ENCODE assay signal across 18 cellular contexts in genomic region chr10:67827811-67828210, GRCh38. TPM values are rescaled to one million over a fixed set of nuclear protein-coding genes. Genes with fewer than 3 reads are reported as not detected.
"Had no signal": no experiment of that assay in that cellular context is flagged by ENCODE, and none has a peak within 500 bp of the region (broad histone marks: within the 10 kb centered on the region; RNA-seq: fewer than 3 reads in every experiment).

No MANE protein-coding gene starts in this region.

- H3K36me3 Mint-ChIP-seq: naive thymus-derived CD4-positive, alpha-beta T cell had no signal

- H3K4me1 ChIP-seq: thyroid gland had no signal

- H3K27ac ChIP-seq: neutrophil, thyroid gland had no signal

- DNase-seq: effector memory CD8-positive, alpha-beta T cell; foreskin melanocyte; head of caudate nucleus; hippocampal formation; islet precursor cell; left ventricle myocardium superior; mammary epithelial cell; naive thymus-derived CD4-positive, alpha-beta T cell; right cardiac atrium; stimulated activated CD4-positive, alpha-beta T cell treated with anti-CD3 and anti-CD28 coated beads, Interleukin-2, amount 100 ng/mL, for 48 hours; stimulated activated naive CD4-positive, alpha-beta T cell treated with Interleukin-2 at 50 U/mL for 16 hours; thyroid gland had no signal

- H3K9me3 Mint-ChIP-seq: dendritic cell treated with granulocyte-macrophage colony-stimulating factor and Interleukin-4, amounts not matched to agents 40 ng/mL and 50 ng/mL, for 4 days; effector memory CD8-positive, alpha-beta T cell; naive thymus-derived CD4-positive, alpha-beta T cell; type B pancreatic cell had no signal

- H3K27me3 Mint-ChIP-seq: dendritic cell treated with granulocyte-macrophage colony-stimulating factor and Interleukin-4, amounts not matched to agents 40 ng/mL and 50 ng/mL, for 4 days; effector memory CD8-positive, alpha-beta T cell; naive thymus-derived CD4-positive, alpha-beta T cell; progenitor cell of endocrine pancreas; type B pancreatic cell had no signal

- ATAC-seq: effector memory CD8-positive, alpha-beta T cell; left ventricle myocardium superior; naive thymus-derived CD4-positive, alpha-beta T cell had no signal

- H3K4me3 Mint-ChIP-seq: dendritic cell treated with granulocyte-macrophage colony-stimulating factor and Interleukin-4, amounts not matched to agents 40 ng/mL and 50 ng/mL, for 4 days; effector memory CD8-positive, alpha-beta T cell; naive thymus-derived CD4-positive, alpha-beta T cell; type B pancreatic cell had no signal

- H3K27ac Mint-ChIP-seq: dendritic cell treated with granulocyte-macrophage colony-stimulating factor and Interleukin-4, amounts not matched to agents 40 ng/mL and 50 ng/mL, for 4 days; effector memory CD8-positive, alpha-beta T cell; naive thymus-derived CD4-positive, alpha-beta T cell; progenitor cell of endocrine pancreas; type B pancreatic cell had no signal

- H3K4me2 ChIP-seq: smooth muscle cell had no signal

- H3K9me3 ChIP-seq: neutrophil, thyroid gland had no signal

- H3K4me3 ChIP-seq: smooth muscle cell, thyroid gland had no signal

- H3K27me3 ChIP-seq: neutrophil, thyroid gland had no signal

- H3K36me3 ChIP-seq: neutrophil, thyroid gland had no signal

RNA-seq across cellular contexts. Expression of gene DNAJC12, which starts 10.2 kb away (rescaled TPM):
- total RNA-seq: mononuclear cell had no signal
